In the genomic region with DNA sequence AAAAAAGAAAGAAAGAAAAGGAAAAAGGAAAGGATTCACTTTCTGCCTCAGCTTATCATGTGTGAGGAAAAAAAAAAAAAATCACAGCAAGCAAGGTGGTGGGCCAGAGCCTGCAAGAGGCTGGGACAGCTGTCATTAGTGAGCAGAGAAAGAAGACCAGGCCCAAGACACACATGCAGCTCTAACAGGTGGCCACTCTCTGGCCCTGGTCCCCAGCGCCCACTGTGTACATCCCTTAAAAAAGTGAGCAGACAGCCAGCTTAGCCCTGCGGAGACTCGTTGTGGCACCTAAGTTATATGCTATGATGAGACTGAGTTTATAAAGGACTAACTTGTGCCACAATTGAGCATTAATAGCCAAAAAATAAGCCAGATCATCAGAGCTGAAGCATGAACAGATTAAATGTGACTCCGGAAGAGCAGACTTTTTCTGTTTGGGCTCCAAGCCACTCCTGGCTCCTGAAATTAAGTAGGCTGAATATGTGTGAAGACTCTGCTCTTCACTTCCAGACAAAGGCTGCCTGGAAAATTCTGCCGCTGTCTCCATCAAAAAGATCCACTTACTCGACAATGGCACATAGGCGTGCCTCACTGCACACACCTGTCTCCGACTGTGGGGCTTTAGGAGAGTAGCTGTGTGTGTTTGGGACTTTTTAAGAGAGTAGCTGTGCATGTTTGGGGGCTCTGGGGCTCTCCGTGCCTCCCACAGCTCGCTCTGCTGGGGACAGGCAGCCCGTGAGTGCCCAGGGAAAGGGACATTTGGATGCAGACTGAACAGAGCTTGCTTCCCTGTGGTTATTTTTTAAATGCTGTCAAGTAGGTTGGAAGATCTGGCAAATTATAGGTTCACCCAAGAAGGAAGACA, we compare ENCODE assay signal across 17 cellular contexts. TPM values are rescaled to one million over a fixed set of nuclear protein-coding genes. Genes with fewer than 3 reads are reported as not detected.
A peak's percentile ranks its signal among the peaks of the same experiment; 100 is the strongest.
DNase-seq lines count a peak whose midpoint lies in the region; ATAC-seq and TF ChIP-seq lines count a peak whose summit lies in the region.
"Had no signal": no experiment of that assay in that cellular context is flagged by ENCODE, and none has a peak within 500 bp of the region (broad histone marks: within the 10 kb centered on the region; RNA-seq: fewer than 3 reads in every experiment).

No MANE protein-coding gene starts in this region.

- no peaks in the 10 kb centered on the region for H3K27me3 ChIP-seq in AG04450 (ENCODE audit: control insufficient read depth, insufficient read depth, low read length)
- H3K27me3 ChIP-seq in neuronal stem cell (ENCODE audit: control insufficient read depth in 3 of 3, insufficient read depth in 3 of 3, low read depth in 1 of 3, low read length in 3 of 3), result no peaks in the 10 kb centered on the region

- no peak for DNase-seq in AG04450 (ENCODE audit: low read depth, low spot score)
- peak; percentile 28 for DNase-seq in NCI-H2227 treated with DMSO at 0.1 percent for 48 hours (lab: John Stamatoyannopoulos, UW)
- DNase-seq in Right ventricle myocardium superior, result no peak
- DNase-seq in neuronal stem cell (ENCODE audit: low spot score), result no peak
- DNase-seq in HPDE6-E6E7 (ENCODE audit: extremely low spot score), result no peak
- no peak for DNase-seq in left lobe of liver (ENCODE audit: low spot score)
- no peak for DNase-seq in CD1c-positive myeloid dendritic cell (ENCODE audit: extremely low spot score)
- DNase-seq: ACHN; activated CD4-positive, alpha-beta memory T cell treated with anti-CD3 and anti-CD28 coated beads, Interleukin-2, amount 10 ng/mL, durations not matched to agents 7 days and 5 days; activated naive CD8-positive, alpha-beta T cell treated with anti-CD3 and anti-CD28 coated beads, Interleukin-2, amount 10 ng/mL, durations not matched to agents 7 days and 5 days; CD8-positive, alpha-beta memory T cell; effector memory CD8-positive, alpha-beta T cell; GOT3; NCI-H1436; NCI-H524 treated with DMSO at 0.1 percent for 48 hours; stimulated activated naive CD8-positive, alpha-beta T cell treated with anti-CD3 and anti-CD28 coated beads, Interleukin-15, amount 100 ng/mL, for 72 hours had no signal

- POLR2A ChIA-PET in AG04450 (lab: Yijun Ruan, JAX), result no interaction called here

- H3K27ac ChIP-seq in AG04450 (ENCODE audit: low read depth, low read length) (peak overlapping the region; percentile 21), neuronal stem cell (replicated peaks; ENCODE audit: low read length) (no peak overlapping the region)

- H3K4me3 ChIP-seq in AG04450 (ENCODE audit: low read depth, low read length), result no peak overlapping the region
- no peak overlapping the region for H3K4me3 ChIP-seq in neuronal stem cell (ENCODE audit: low read length in 2 of 2)

- H3K9ac ChIP-seq in neuronal stem cell (ENCODE audit: low read depth, low read length, poor library complexity), result no peak overlapping the region

- no peak overlapping the region for H3K14ac ChIP-seq in neuronal stem cell (ENCODE audit: low read length)

- H3K79me1 ChIP-seq in neuronal stem cell (ENCODE audit: low read depth, low read length), result peaks cover 6% of the 10 kb centered on the region

- no peak overlapping the region for H2BK120ac ChIP-seq in neuronal stem cell (ENCODE audit: low read depth, low read length)

- peak overlapping the region; percentile 5 for H3K18ac ChIP-seq in neuronal stem cell (ENCODE audit: low read length)

- no peak overlapping the region for H3K4me2 ChIP-seq in neuronal stem cell (ENCODE audit: insufficient read depth, low read length, poor library complexity, severe bottlenecking)

- CTCF ChIA-PET in AG04450 (lab: Charles Lee), result no interaction called here

- H3K4ac ChIP-seq in neuronal stem cell (ENCODE audit: low read length), result no peak overlapping the region

- H2AFZ ChIP-seq in neuronal stem cell (ENCODE audit: low read length), result no peak overlapping the region

- H2BK15ac ChIP-seq in neuronal stem cell (ENCODE audit: low read length), result no peak overlapping the region

- H2BK5ac ChIP-seq in neuronal stem cell (ENCODE audit: low read length), result no peak overlapping the region

- H2AK5ac ChIP-seq in neuronal stem cell (ENCODE audit: low read depth, low read length), result no peak overlapping the region

- peak; percentile 47 for ATAC-seq in Right ventricle myocardium superior (ENCODE audit: poor library complexity)
- no peak for ATAC-seq in GM18517 (IDR thresholded peaks at IDR 0.05; ENCODE audit: unreplicated experiment)
- no peak for ATAC-seq in left lobe of liver
- ATAC-seq: effector memory CD8-positive, alpha-beta T cell; stimulated activated naive CD8-positive, alpha-beta T cell treated with anti-CD3 and anti-CD28 coated beads, Interleukin-15, amount 100 ng/mL, for 72 hours had no signal

- H3K9me3 ChIP-seq in AG04450 (ENCODE audit: control insufficient read depth, insufficient read depth, low read length) (peaks cover 7% of the 10 kb centered on the region), neuronal stem cell (replicated peaks in 1 of 2; ENCODE audit: control insufficient read depth in 2 of 2, insufficient read depth in 1 of 2, low read depth in 1 of 2, low read length in 2 of 2) (peaks cover 0 to 2% of the 10 kb centered on the region in 2 donors)

- no CpG with 5 or more reads among the region's 11 CpGs for WGBS in neuronal stem cell (ENCODE audit: extremely low coverage in 2 of 2, insufficient read length in 2 of 2, insufficient replicate concordance in 1 of 2), 2 donors

- H4K91ac ChIP-seq in neuronal stem cell (ENCODE audit: low read depth, low read length, poor library complexity), result no peak overlapping the region

- no peak overlapping the region for H4K8ac ChIP-seq in neuronal stem cell (ENCODE audit: low read depth, low read length)

- no peaks in the 10 kb centered on the region for H3K36me3 ChIP-seq in neuronal stem cell (replicated peaks in 1 of 2; ENCODE audit: control insufficient read depth in 2 of 2, insufficient read depth in 2 of 2, low read length in 2 of 2)

- no peaks in the 10 kb centered on the region for H3K4me1 ChIP-seq in neuronal stem cell (ENCODE audit: control insufficient read depth in 2 of 2, insufficient read depth in 1 of 2, low read depth in 1 of 2, low read length in 2 of 2)

- no peak overlapping the region for H2BK12ac ChIP-seq in neuronal stem cell (ENCODE audit: low read length)

- intact Hi-C loops in Right ventricle myocardium superior (cut with DNase I), result no loop called here

- no peak for TF ChIP-seq CTCF in AG04450 (IDR thresholded peaks at IDR 0.05; ENCODE audit: low read depth, low read length)

- no peak overlapping the region for H3K23ac ChIP-seq in neuronal stem cell (ENCODE audit: low read depth, low read length, poor library complexity)

RNA-seq across cellular contexts. Expression of a gene that starts 55.0 kb away (rescaled TPM):
- polyA plus RNA-seq in AG04450 (2011; rRNA removed), result 19.3 and 21.7 TPM in 2 replicates
- polyA minus RNA-seq in AG04450 (2011; rRNA and poly(A)+ RNA removed), result 31.4 and 33.0 TPM in 2 replicates
- total RNA-seq in Right ventricle myocardium superior (22.5 TPM), left lobe of liver (11.6 TPM)
- polyA plus RNA-seq in neuronal stem cell (2013, experiment 1 of 2), result 13.5 TPM
- polyA plus RNA-seq in neuronal stem cell (2013, experiment 2 of 2), result 14.1 TPM
